20 cellular contexts compared by ENCODE assay signal in genomic region chr2:15521782-15522181, GRCh38. TPM values are rescaled to one million over a fixed set of nuclear protein-coding genes. Genes with fewer than 3 reads are reported as not detected.
DNase-seq lines count a peak whose midpoint lies in the region; TF ChIP-seq lines count a peak whose summit lies in the region.
"Had no signal": no experiment of that assay in that cellular context is flagged by ENCODE, and none has a peak within 500 bp of the region (broad histone marks: within the 10 kb centered on the region; RNA-seq: fewer than 3 reads in every experiment).

No MANE protein-coding gene starts in this region.

- CTCF ChIA-PET in HEK293T (lab: Yijun Ruan, JAX), result no interaction called here

- TF ChIP-seq CTCF in fibroblast of villous mesenchyme (IDR thresholded peaks at IDR 0.05; ENCODE audit: insufficient read depth, low read depth, low read length), result no peak

- POLR2A ChIA-PET in HEK293T (lab: Yijun Ruan, JAX), result no interaction called here

- peak; percentile 7 for DNase-seq in CMK (ENCODE audit: low read depth)
- peak; percentile 31 for DNase-seq in HT1080 (ENCODE audit: low read depth)
- DNase-seq in amniotic epithelial cell (ENCODE audit: low read depth), result peak; percentile 5
- peak; percentile 56 for DNase-seq in fibroblast of villous mesenchyme (ENCODE audit: low read depth)
- no peak for DNase-seq in HEK293T (ENCODE audit: extremely low spot score)
- DNase-seq in stimulated activated naive CD4-positive, alpha-beta T cell (lab: John Stamatoyannopoulos, UW), result no peak
- no peak for DNase-seq in islet precursor cell
- no peak for DNase-seq in activated gamma-delta T cell (lab: John Stamatoyannopoulos, UW)
- DNase-seq: ACHN; activated CD4-positive, alpha-beta T cell treated with anti-CD3 and anti-CD28 coated beads for 4 hours; activated naive CD8-positive, alpha-beta T cell treated with anti-CD3 and anti-CD28 coated beads for 36 hours; GDM1; HCEC 1CT; heart left ventricle; KG1; NCI-H187 treated with DMSO at 0.1 percent for 48 hours; stimulated activated CD4-positive, alpha-beta T cell treated with anti-CD3 and anti-CD28 coated beads, Interleukin-2, amount 100 ng/mL, for 48 hours; stimulated activated naive B cell treated with anti-CD40 and anti-IgM and Interleukin-4, amounts not matched to agents 10 μg/mL and 1 μg/mL and 100 μg/mL, for 72 hours; testis had no signal

- no peak overlapping the region for H3K4me3 ChIP-seq in fibroblast of villous mesenchyme (ENCODE audit: low read depth, low read length)
- H3K4me3 ChIP-seq: BLaER1 treated with 17β-estradiol and CSF1 and Interleukin-3, amounts not matched to agents 10 nM and 100 nM; heart left ventricle; testis had no signal

TF ChIP-seq in HEK293T, 16 proteins besides CTCF, POLR2A, EP300 and RAD21:
- TF ChIP-seq FOXA1 (IDR thresholded peaks at IDR 0.05) (no peak), PKNOX1 (IDR thresholded peaks at IDR 0.05) (no peak), FOXM1 (IDR thresholded peaks at IDR 0.05; ENCODE audit: borderline replicate concordance) (no peak)

RNA-seq across cellular contexts. Expression of gene NBAS, which starts 39.4 kb away (rescaled TPM):
- 25.5 and 34.2 TPM in 2 replicates for total RNA-seq in HT1080 (2014; rRNA removed; shearing (Covaris generic))
- 9.6 and 12.7 TPM in 2 replicates for polyA plus RNA-seq in HT1080 (2015; cell fraction: cytosol; rRNA removed)
- polyA plus RNA-seq in HT1080 (2015; cell fraction: nucleus; rRNA removed), result 41.5 and 46.9 TPM in 2 replicates
- 81.8 and 109 TPM in 2 replicates for total RNA-seq in fibroblast of villous mesenchyme

Comparison
In these comparisons a context has a peak if more than half of its experiments do, and no peak if none do; other contexts are left out.
1. DNase-seq: peak in CMK (single experiment), HT1080 (single experiment), amniotic epithelial cell (single experiment) and fibroblast of villous mesenchyme (single experiment); none in HEK293T (single experiment), stimulated activated naive CD4-positive, alpha-beta T cell (0 of 6), islet precursor cell (single experiment) and activated gamma-delta T cell (single experiment).